ENCODE assay signal across 8 cellular contexts in genomic region chr3:12967751-12968209, GRCh38.
A peak's percentile ranks its signal among the peaks of the same experiment; 100 is the strongest.
DNase-seq lines count a peak whose midpoint lies in the region; FAIRE-seq and TF ChIP-seq lines count a peak whose summit lies in the region.

No MANE protein-coding gene starts in this region.

- peak overlapping the region; percentile 69 for H3K4me2 ChIP-seq in Loucy (ENCODE audit: low read depth, low read length, poor library complexity, severe bottlenecking)

- H3K9me2 ChIP-seq in Loucy (replicated peaks; ENCODE audit: low read depth, low read length): no peaks in the 10 kb centered on the region

- POLR2A ChIA-PET in MCF 10A (lab: Yijun Ruan, JAX): interaction anchor here (0.5 to 1.5 kb wide), 5 partner anchors 20 to 924 kb away, joined by 3 to 5 read pairs (median 4); partner anchors contain the start of gene RPL32

- peaks cover 17% of the 10 kb centered on the region for H4K20me1 ChIP-seq in Loucy (ENCODE audit: insufficient read depth, low read length, poor library complexity, severe bottlenecking)

- H3K27me3 ChIP-seq in Loucy (ENCODE audit: insufficient read depth, low read length, poor library complexity, severe bottlenecking): no peaks in the 10 kb centered on the region

- DNase-seq in DMS53 (lab: John Stamatoyannopoulos, UW) (peak; percentile 81), H54 (ENCODE audit: insufficient read length, low spot score) (peak; percentile 96), MCF 10A (ENCODE audit: unreplicated experiment) (peak; percentile 82), NCI-H510A treated with DMSO at 0.1 percent for 48 hours (lab: John Stamatoyannopoulos, UW) (no peak)

- no peaks in the 10 kb centered on the region for H3F3A ChIP-seq in Loucy (ENCODE audit: low read depth)

- H3K27ac ChIP-seq in VCaP: peak overlapping the region; percentile 99
- H3K27ac ChIP-seq in skin epidermis: peak overlapping the region in 8 of 21 experiments; percentile 5 to 85 (median 63)

- peaks cover 19% of the 10 kb centered on the region for H3K4me1 Mint-ChIP-seq in MCF 10A (ENCODE audit: insufficient read depth, unreplicated experiment)

- H3K36me3 Mint-ChIP-seq in MCF 10A (ENCODE audit: insufficient read depth, unreplicated experiment): no peaks in the 10 kb centered on the region

- H3K4me3 Mint-ChIP-seq in MCF 10A (ENCODE audit: unreplicated experiment): peak overlapping the region; percentile 91

- peaks cover 16% of the 10 kb centered on the region for H3K27me3 Mint-ChIP-seq in MCF 10A (ENCODE audit: insufficient read depth, unreplicated experiment)

- H2AFZ ChIP-seq in Loucy (ENCODE audit: low read length): no peak overlapping the region

- H3K4me1 ChIP-seq in Loucy (ENCODE audit: insufficient read depth, low read length, poor library complexity, severe bottlenecking): peaks cover 62% of the 10 kb centered on the region

- intact Hi-C loops in MCF 10A (cut with micrococcal nuclease): no loop called here

- TF ChIP-seq CTCF in Loucy (conservative IDR thresholded peaks at IDR 0.05; ENCODE audit: low read length) (no peak), VCaP (conservative IDR thresholded peaks at IDR 0.05) (no peak), MCF 10A (IDR thresholded peaks at IDR 0.05; ENCODE audit: unreplicated experiment) (no peak)

- no peak overlapping the region for H3K27ac Mint-ChIP-seq in MCF 10A (ENCODE audit: low read depth, unreplicated experiment)

- no peaks in the 10 kb centered on the region for H3K9me3 ChIP-seq in Loucy (ENCODE audit: insufficient read depth, low read depth, low read length)
- no peaks in the 10 kb centered on the region for H3K9me3 ChIP-seq in iPS-18c (ENCODE audit: control insufficient read depth, insufficient read depth, low read length)

- no peaks in the 10 kb centered on the region for H3K9me3 Mint-ChIP-seq in MCF 10A (ENCODE audit: unreplicated experiment)

- peak; percentile 49; the same call in 1 of the 2 replicates for TF ChIP-seq POLR2A in H54 (IDR thresholded peaks at IDR 0.05; ENCODE audit: low read depth, low read length)

- H3K9ac ChIP-seq in Loucy (ENCODE audit: low read depth, low read length, poor library complexity, severe bottlenecking): no peak overlapping the region

- CTCF ChIA-PET in MCF 10A (lab: Yijun Ruan, JAX): interaction anchor here (0.9 kb wide), 1 partner anchor 127 kb away, joined by 3 read pairs; no protein-coding TSS in a partner anchor

- no peaks in the 10 kb centered on the region; the same call in 1 of the 2 replicates for H3K36me3 ChIP-seq in Loucy (ENCODE audit: insufficient read depth, low read length)

- peak overlapping the region; percentile 52 for H3K4me3 ChIP-seq in Loucy (ENCODE audit: low read length, poor library complexity, severe bottlenecking)
- H3K4me3 ChIP-seq in iPS-18c (ENCODE audit: insufficient read depth, low read depth, low read length): peak overlapping the region; percentile 36
- H3K4me3 ChIP-seq in skin epidermis: peak overlapping the region; percentile 47 to 85 (median 69)

- H3K79me2 ChIP-seq in Loucy (ENCODE audit: insufficient read depth, low read length): peaks cover 91% of the 10 kb centered on the region

- no TSS peak for BruUV-seq in MCF 10A (replicated peaks; lab: Mats Ljungman, UMichigan)

- no peak for FAIRE-seq in H54 (lab: Jason Lieb, UNC)
